Comparison of ENCODE assay signal across 8 cellular contexts in genomic region chr9:113349434-113350337, GRCh38. TPM values are rescaled to one million over a fixed set of nuclear protein-coding genes. Genes with fewer than 3 reads are reported as not detected.
DNase-seq lines count a peak whose midpoint lies in the region; ATAC-seq and TF ChIP-seq lines count a peak whose summit lies in the region.

TSS of gene BSPRY (plus strand) at chr9:113349541. CDS start at chr9:113349580, 39 bp downstream.

- TF ChIP-seq CTCF in CD4-positive, alpha-beta T cell (IDR thresholded peaks at IDR 0.05), result no peak
- TF ChIP-seq CTCF in GM20000 (IDR thresholded peaks at IDR 0.05; ENCODE audit: extremely low read depth, missing control alignments), result no peak

- H3K4me2 ChIP-seq in skeletal muscle satellite cell (ENCODE audit: low read length), result peak within 1 kb of the TSS; percentile 77

- H3K27ac ChIP-seq in CD4-positive, alpha-beta T cell (ENCODE audit: low read depth, low read length), result no peak within 1 kb of the TSS
- H3K27ac ChIP-seq in iPS DF 6.9 (ENCODE audit: low read length), result no peak within 1 kb of the TSS

- peak within 1 kb of the TSS; percentile 81 for H3K4me3 Mint-ChIP-seq in CD4-positive, alpha-beta T cell

- POLR2A ChIA-PET in CD4-positive, alpha-beta T cell (lab: Charles Lee), result interaction anchor here (1.0 to 1.6 kb wide), 3 partner anchors 10 to 52 kb away, joined by 3 to 7 read pairs (median 4); partner anchors contain the start of genes ALAD, HDHD3 and WDR31

- peaks cover 13% of the 10 kb centered on the region for H3K4me1 Mint-ChIP-seq in CD4-positive, alpha-beta T cell (ENCODE audit: low read depth)

- intact Hi-C loops in CD4-positive, alpha-beta T cell (cut with DNase I, micrococcal nuclease), result loop anchor here in 1 of 2 experiments (1.0 to 10.0 kb wide), 2 partner anchors 40 to 55 kb away; partner anchors contain the start of gene ALAD

- DNase-seq in CD4-positive, alpha-beta T cell, result peak in 3 of 10 experiments; percentile 11 to 17 (median 17)
- DNase-seq in GM20000 (ENCODE audit: low spot score) (peak; percentile 75), NCI-H510A treated with DMSO at 0.1 percent for 48 hours (lab: John Stamatoyannopoulos, UW) (peak; percentile 56), iPS DF 6.9 (ENCODE audit: low read depth, low spot score) (no peak), D341Med (ENCODE audit: low spot score) (no peak), A172 (ENCODE audit: low spot score) (no peak)
- DNase-seq in activated naive CD4-positive, alpha-beta T cell treated with anti-CD3 and anti-CD28 coated beads, Interleukin-2, amount 50 U/mL, for 16 hours, result peak; percentile 32

- H3K36me3 ChIP-seq in iPS DF 6.9 (ENCODE audit: control insufficient read depth, insufficient read depth, low read length) (no peaks in the 10 kb centered on the region), skeletal muscle satellite cell (ENCODE audit: insufficient read depth, low read length) (no peaks in the 10 kb centered on the region)

- H3K27ac Mint-ChIP-seq in CD4-positive, alpha-beta T cell, result no peak within 1 kb of the TSS

- peak; percentile 81 for ATAC-seq in CD4-positive, alpha-beta T cell (ENCODE audit: poor library complexity)

- H3K27me3 Mint-ChIP-seq in CD4-positive, alpha-beta T cell, result peaks cover 53% of the 10 kb centered on the region

- H3K9me3 Mint-ChIP-seq in CD4-positive, alpha-beta T cell, result no peaks in the 10 kb centered on the region

- no peaks in the 10 kb centered on the region for H3K36me3 Mint-ChIP-seq in CD4-positive, alpha-beta T cell (ENCODE audit: low read depth)

- CTCF ChIA-PET in CD4-positive, alpha-beta T cell (lab: Charles Lee), result interaction anchor here (0.8 to 2.1 kb wide), 3 partner anchors 10 to 52 kb away, joined by 3 to 6 read pairs (median 4); partner anchors contain the start of genes ALAD and WDR31

- no peak within 1 kb of the TSS for H3K9ac ChIP-seq in skeletal muscle satellite cell (ENCODE audit: low read depth, low read length)

- H3K4me1 ChIP-seq in iPS DF 6.9 (ENCODE audit: control insufficient read depth, insufficient read depth, low read length) (peaks cover 5% of the 10 kb centered on the region; the same call in 1 of the 2 replicates), skeletal muscle satellite cell (ENCODE audit: control insufficient read depth, insufficient read depth, low read length) (peaks cover 8% of the 10 kb centered on the region)

- H3K27me3 ChIP-seq in CD4-positive, alpha-beta T cell (ENCODE audit: control insufficient read depth, insufficient read depth, low read length), result peaks cover 15% of the 10 kb centered on the region
- peaks cover 2% of the 10 kb centered on the region; the same call in 1 of the 2 replicates for H3K27me3 ChIP-seq in iPS DF 6.9 (ENCODE audit: control insufficient read depth, insufficient read depth, low read length)
- peaks cover 74% of the 10 kb centered on the region for H3K27me3 ChIP-seq in skeletal muscle satellite cell (ENCODE audit: control insufficient read depth, insufficient read depth, low read length)

- H3K9me3 ChIP-seq in CD4-positive, alpha-beta T cell (ENCODE audit: control insufficient read depth, low read length), result no peaks in the 10 kb centered on the region
- H3K9me3 ChIP-seq in iPS DF 6.9 (ENCODE audit: control insufficient read depth, insufficient read depth, low read length), result no peaks in the 10 kb centered on the region
- no peaks in the 10 kb centered on the region for H3K9me3 ChIP-seq in skeletal muscle satellite cell (replicated peaks; ENCODE audit: low read length)

- peak within 1 kb of the TSS; percentile 93 for H3K4me3 ChIP-seq in iPS DF 6.9 (ENCODE audit: low read length)
- peak within 1 kb of the TSS; percentile 55 for H3K4me3 ChIP-seq in skeletal muscle satellite cell (ENCODE audit: low read length)

- no CpG with 5 or more reads among the region's 80 CpGs for WGBS in iPS DF 6.9 (ENCODE audit: insufficient coverage, insufficient read length)

RNA-seq across cellular contexts. Expression of gene BSPRY, which starts in this region (rescaled TPM):
- not detected for total RNA-seq in CD4-positive, alpha-beta T cell
- total RNA-seq in skeletal muscle satellite cell (2012; rRNA removed), result under 0.01 TPM in 1 of 2 replicates, not detected in the other
- not detected in 2 replicates for total RNA-seq in A172 (2014; rRNA removed; shearing (Covaris generic))

Comparison
In these comparisons a context has a peak if more than half of its experiments do, and no peak if none do; other contexts are left out.
1. Peak in ATAC-seq in CD4-positive, alpha-beta T cell; RNA of the gene not detected or under 1 TPM.
2. DNase-seq: peak in GM20000 (single experiment), NCI-H510A treated with DMSO at 0.1 percent for 48 hours (single experiment) and activated naive CD4-positive, alpha-beta T cell treated with anti-CD3 and anti-CD28 coated beads, Interleukin-2, amount 50 U/mL, for 16 hours (single experiment); none in iPS DF 6.9 (single experiment), D341Med (single experiment) and A172 (single experiment).